In the genomic region with DNA sequence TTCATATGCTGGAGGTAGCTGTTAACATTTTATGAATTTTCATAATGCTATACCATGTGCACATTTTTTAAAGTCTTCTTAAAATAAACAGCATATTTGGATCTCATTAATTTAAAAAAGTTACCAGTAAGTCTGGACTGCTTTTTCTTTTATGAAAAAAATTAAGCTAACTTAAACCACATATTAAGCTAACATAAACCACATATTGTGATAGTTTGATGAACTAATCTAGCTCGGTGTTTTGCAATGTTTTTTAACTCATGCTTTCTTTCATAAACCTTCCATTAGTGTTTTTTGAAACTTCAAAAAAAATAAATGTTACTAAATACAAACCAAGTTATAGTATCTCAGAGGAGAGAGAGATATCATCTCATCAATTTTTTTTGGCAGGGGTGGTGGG, we compare ENCODE assay signal across 25 cellular contexts. TPM values are rescaled to one million over a fixed set of nuclear protein-coding genes. Genes with fewer than 3 reads are reported as not detected.
DNase-seq lines count a peak whose midpoint lies in the region; ATAC-seq, FAIRE-seq and TF ChIP-seq lines count a peak whose summit lies in the region.
"Had no signal": no experiment of that assay in that cellular context is flagged by ENCODE, and none has a peak within 500 bp of the region (broad histone marks: within the 10 kb centered on the region; RNA-seq: fewer than 3 reads in every experiment).

No MANE protein-coding gene starts in this region.

- H3K27me3 ChIP-seq in endothelial cell of umbilical vein (ENCODE audit: control insufficient read depth in 2 of 2, insufficient read depth in 2 of 2, low read length in 2 of 2): no peaks in the 10 kb centered on the region
- no peaks in the 10 kb centered on the region for H3K27me3 ChIP-seq in H9 (ENCODE audit: insufficient read depth, low read length)
- H3K27me3 ChIP-seq: BLaER1, SJCRH30 had no signal

- peaks cover 2 to 12% of the 10 kb centered on the region in 2 experiments; a peak in 4 of 5 replicates for H3K9me3 Mint-ChIP-seq in H9

- H2AK5ac ChIP-seq in H9 (ENCODE audit: insufficient read length, low read length): no peak overlapping the region

- no peak overlapping the region for H3K56ac ChIP-seq in H9 (ENCODE audit: insufficient read length, low read depth, low read length)

- WGBS in H9 (ENCODE audit: extremely low coverage, insufficient read length, low lambda C conversion rate): no CpG with 5 or more reads among the region's 1 CpG

- FAIRE-seq in endothelial cell of umbilical vein (lab: Jason Lieb, UNC): peak; percentile 68
- FAIRE-seq: GM18507, H54, HepG2 had no signal

- peak; percentile 3 for DNase-seq in EH (ENCODE audit: low read depth)
- DNase-seq in endothelial cell of umbilical vein (ENCODE audit: low read depth, low spot score): no peak
- peak; percentile 17 for DNase-seq in iris pigment epithelial cell (ENCODE audit: low read depth)
- DNase-seq in H9: no peak
- no peak for DNase-seq in NCI-H526 treated with DMSO at 0.1 percent for 48 hours (lab: John Stamatoyannopoulos, UW)
- no peak for DNase-seq in NCI-H1694 (lab: John Stamatoyannopoulos, UW)
- DNase-seq: CD4-positive, CD25-positive, alpha-beta regulatory T cell; DMS153; DND-41; KBM-7; MV-4-11; NCI-H1105; NCI-H1436 treated with DMSO at 0.1 percent for 48 hours; NCI-H1930; NCI-H446; NCI-H524 treated with DMSO at 0.1 percent for 48 hours; PC-9; SJCRH30 had no signal

- no peak overlapping the region for H2BK15ac ChIP-seq in H9 (ENCODE audit: low read depth, low read length)

- H3K4me1 ChIP-seq in endothelial cell of umbilical vein (ENCODE audit: control insufficient read depth, extremely low read depth, insufficient read depth, low read length) (no peaks in the 10 kb centered on the region), H9 (ENCODE audit: insufficient read depth, low read length) (no peaks in the 10 kb centered on the region)
- H3K4me1 ChIP-seq: SJCRH30 had no signal

- H3K4me2 ChIP-seq in endothelial cell of umbilical vein (ENCODE audit: insufficient read depth, low read length): no peak overlapping the region
- no peak overlapping the region for H3K4me2 ChIP-seq in H9 (ENCODE audit: insufficient read depth, insufficient read length, low read length)
- H3K4me2 ChIP-seq: BLaER1, PC-9 had no signal

- H3K79me1 ChIP-seq in H9 (ENCODE audit: insufficient read depth, low read depth, low read length, poor library complexity, severe bottlenecking): no peaks in the 10 kb centered on the region

- H3K27ac Mint-ChIP-seq in H9: no peak overlapping the region
- H3K27ac Mint-ChIP-seq: CD4-positive, CD25-positive, alpha-beta regulatory T cell had no signal

- no peak overlapping the region for H3T11ph ChIP-seq in H9 (ENCODE audit: low read length)

- no peak overlapping the region for H2BK20ac ChIP-seq in H9 (ENCODE audit: low read depth, low read length, poor library complexity, severe bottlenecking)

- POLR2A ChIA-PET in endothelial cell of umbilical vein (lab: Charles Lee): no interaction called here

- dilution Hi-C loops in endothelial cell of umbilical vein (cut with MboI; ENCODE audit: extremely low pct_ligation_motif_present, low sequenced_read_pairs): no loop called here

- TF ChIP-seq POLR2A in endothelial cell of umbilical vein (IDR thresholded peaks at IDR 0.05; ENCODE audit: low read depth, low read length): no peak

- H3K4me3 ChIP-seq in endothelial cell of umbilical vein (replicated peaks in 1 of 3; ENCODE audit: insufficient read depth in 1 of 3, low read depth in 1 of 3, low read length in 3 of 3): no peak overlapping the region
- H3K4me3 ChIP-seq: BLaER1, PC-9, SJCRH30 had no signal

- H3K36me3 ChIP-seq in endothelial cell of umbilical vein (ENCODE audit: control insufficient read depth in 2 of 2, extremely low read depth in 1 of 2, insufficient read depth in 2 of 2, low read length in 2 of 2): no peaks in the 10 kb centered on the region

- H4K20me1 ChIP-seq in endothelial cell of umbilical vein (replicated peaks; ENCODE audit: control insufficient read depth, extremely low read depth, insufficient read depth, low read length): no peaks in the 10 kb centered on the region
- H4K20me1 ChIP-seq in H9 (ENCODE audit: control insufficient read depth, insufficient read depth, insufficient read length): no peaks in the 10 kb centered on the region

- no peak overlapping the region for H3K4me3 Mint-ChIP-seq in H9
- H3K4me3 Mint-ChIP-seq: CD4-positive, CD25-positive, alpha-beta regulatory T cell had no signal

- no peak for ATAC-seq in HG03469 (IDR thresholded peaks at IDR 0.05; ENCODE audit: unreplicated experiment)
- ATAC-seq: HepG2, Right ventricle myocardium inferior, SK-N-SH treated with all-trans-retinoic acid at 6 μM for 48 hours had no signal

- no peak overlapping the region for H4K5ac ChIP-seq in H9 (ENCODE audit: insufficient read length, low read depth, low read length)

- H3K9me1 ChIP-seq in endothelial cell of umbilical vein (replicated peaks; ENCODE audit: control insufficient read depth, extremely low read depth, insufficient read depth, low read length): no peaks in the 10 kb centered on the region

- H2BK120ac ChIP-seq in H9 (ENCODE audit: low read depth, low read length, poor library complexity, severe bottlenecking): no peak overlapping the region

- H2BK12ac ChIP-seq in H9 (ENCODE audit: insufficient read length, low read depth, low read length): no peak overlapping the region

- no peaks in the 10 kb centered on the region for H3K23me2 ChIP-seq in H9 (ENCODE audit: insufficient read length, low read depth, low read length, poor library complexity, severe bottlenecking)

- H3K36me3 Mint-ChIP-seq in H9 (ENCODE audit: insufficient read depth in 1 of 3, low read depth in 3 of 3): peaks cover 7 to 13% (median 12%) of the 10 kb centered on the region in 3 experiments; a peak in 5 of 7 replicates

- CTCF ChIA-PET in endothelial cell of umbilical vein (lab: Charles Lee): interaction anchor here (1.1 kb wide), 1 partner anchor 20 kb away, joined by 5 read pairs; no protein-coding TSS in a partner anchor

- TF ChIP-seq CTCF in endothelial cell of umbilical vein (IDR thresholded peaks at IDR 0.05; ENCODE audit: extremely low read depth in 1 of 2, insufficient read depth in 1 of 2, low read depth in 1 of 2, low read length in 2 of 2) (no peak), H9 (conservative IDR thresholded peaks at IDR 0.05) (no peak)

- no peak overlapping the region for H3K23ac ChIP-seq in H9 (ENCODE audit: insufficient read length, low read depth, low read length)

- H3K27me3 Mint-ChIP-seq in H9 (ENCODE audit: low read depth): no peaks in the 10 kb centered on the region
- H3K27me3 Mint-ChIP-seq: CD4-positive, CD25-positive, alpha-beta regulatory T cell had no signal

- intact Hi-C loops in endothelial cell of umbilical vein (cut with micrococcal nuclease): no loop called here

- H3K9ac ChIP-seq in endothelial cell of umbilical vein (replicated peaks; ENCODE audit: extremely low read depth, insufficient read depth, low read length) (no peak overlapping the region), H9 (ENCODE audit: extremely low read depth, insufficient read length, low read length) (no peak overlapping the region)
- H3K9ac ChIP-seq: BLaER1 had no signal

- BruUV-seq in endothelial cell of umbilical vein (replicated peaks; lab: Mats Ljungman, UMichigan): no TSS peak

- H4K8ac ChIP-seq in H9 (replicated peaks; ENCODE audit: insufficient read length, low read depth, low read length): no peak overlapping the region

- H3K4me1 Mint-ChIP-seq in H9: peaks cover 14 to 25% of the 10 kb centered on the region in 2 experiments

- H3K27ac ChIP-seq in endothelial cell of umbilical vein (ENCODE audit: insufficient read depth, low read depth, low read length) (no peak overlapping the region), H9 (ENCODE audit: insufficient read length, low read depth, low read length) (no peak overlapping the region)
- H3K27ac ChIP-seq: BLaER1, PC-9, SJCRH30 had no signal

- no peak overlapping the region for H3K4ac ChIP-seq in H9 (ENCODE audit: low read depth, low read length)

- H3K14ac ChIP-seq in H9 (ENCODE audit: insufficient read depth, low read length): no peak overlapping the region

- no peak overlapping the region for H3K18ac ChIP-seq in H9 (ENCODE audit: insufficient read length, low read depth, low read length)

- peaks cover 41% of the 10 kb centered on the region for H3K79me2 ChIP-seq in endothelial cell of umbilical vein (ENCODE audit: control insufficient read depth, insufficient read depth, low read length)
- no peaks in the 10 kb centered on the region for H3K79me2 ChIP-seq in H9 (ENCODE audit: insufficient read depth, low read length)

- H2AFZ ChIP-seq in endothelial cell of umbilical vein (ENCODE audit: low read depth, low read length): no peak overlapping the region
- no peak overlapping the region for H2AFZ ChIP-seq in H9 (ENCODE audit: low read length)
- H2AFZ ChIP-seq: PC-9 had no signal

- H4K91ac ChIP-seq in H9 (ENCODE audit: insufficient read length, low read depth, low read length): no peak overlapping the region

- H3K9me3 ChIP-seq in endothelial cell of umbilical vein (replicated peaks; ENCODE audit: control insufficient read depth, insufficient read depth, low read length) (no peaks in the 10 kb centered on the region), H9 (ENCODE audit: control insufficient read depth, low read depth, low read length) (no peaks in the 10 kb centered on the region)

- no peak overlapping the region for H2BK5ac ChIP-seq in H9 (ENCODE audit: insufficient read length, low read length)

TF ChIP-seq in endothelial cell of umbilical vein, 7 proteins besides CTCF, POLR2A, EP300 and RAD21 (continues in another document):
- no peak for TF ChIP-seq FOS (IDR thresholded peaks at IDR 0.05; ENCODE audit: borderline replicate concordance, insufficient read depth, low read length)

RNA-seq across cellular contexts. Expression of gene POLK, which starts 26.5 kb away (rescaled TPM):
- 22.1 and 27.3 TPM in 2 replicates for total RNA-seq in endothelial cell of umbilical vein
- polyA plus RNA-seq in endothelial cell of umbilical vein: 4.6 and 5.1 TPM in 2 replicates
- 7.3 TPM in 2 replicates for polyA plus RNA-seq in endothelial cell of umbilical vein (2011; cell fraction: cytosol; rRNA removed)
- polyA plus RNA-seq in endothelial cell of umbilical vein (2011; cell fraction: nucleus; rRNA removed): 28.6 and 29.8 TPM in 2 replicates
- 11.9 and 15.2 TPM in 2 replicates for polyA plus RNA-seq in endothelial cell of umbilical vein (2012)
- 34.3 and 41.4 TPM in 2 replicates for polyA minus RNA-seq in endothelial cell of umbilical vein
- polyA minus RNA-seq in endothelial cell of umbilical vein (2011; cell fraction: cytosol; rRNA and poly(A)+ RNA removed): 7.4 TPM
- 32.6 and 42.8 TPM in 2 replicates for polyA minus RNA-seq in endothelial cell of umbilical vein (2011; cell fraction: nucleus; rRNA and poly(A)+ RNA removed)
- 7.6 and 9.9 TPM in 2 replicates for total RNA-seq in H9 (2021)

RNA-seq across cellular contexts. Expression of gene CERT1, which starts 26.8 kb away (rescaled TPM):
- total RNA-seq in endothelial cell of umbilical vein (21.3 and 25.6 TPM in 2 replicates), H9 (2021) (48.1 and 50.2 TPM in 2 replicates)
- 4.2 and 8.0 TPM in 2 replicates for polyA plus RNA-seq in endothelial cell of umbilical vein
- 6.2 and 9.0 TPM in 2 replicates for polyA plus RNA-seq in endothelial cell of umbilical vein (2011; cell fraction: cytosol; rRNA removed)
- 13.8 and 14.1 TPM in 2 replicates for polyA plus RNA-seq in endothelial cell of umbilical vein (2011; cell fraction: nucleus; rRNA removed)
- polyA plus RNA-seq in endothelial cell of umbilical vein (2012): 16.9 and 17.2 TPM in 2 replicates
- 36.1 and 46.8 TPM in 2 replicates for polyA minus RNA-seq in endothelial cell of umbilical vein
- polyA minus RNA-seq in endothelial cell of umbilical vein (2011; cell fraction: cytosol; rRNA and poly(A)+ RNA removed): 9.2 TPM
- 40.6 and 51.8 TPM in 2 replicates for polyA minus RNA-seq in endothelial cell of umbilical vein (2011; cell fraction: nucleus; rRNA and poly(A)+ RNA removed)

Comparison
In these comparisons a context has a peak if more than half of its experiments do, and no peak if none do; other contexts are left out.
1. DNase-seq: peak in EH (single experiment) and iris pigment epithelial cell (single experiment); none in endothelial cell of umbilical vein (single experiment), H9 (single experiment), NCI-H526 treated with DMSO at 0.1 percent for 48 hours (single experiment) and NCI-H1694 (single experiment).